ENCODE assay signal across 1 cellular context in genomic region chr18:1388468-1388867, GRCh38.
DNase-seq lines count a peak whose midpoint lies in the region; ATAC-seq, FAIRE-seq and TF ChIP-seq lines count a peak whose summit lies in the region.
"Not testable (repeated sequence)": the region's sequence is repeated elsewhere in the genome, so short reads cannot be mapped to it uniquely, and the experiment has no call there.

No MANE protein-coding gene starts in this region.

- DNase-seq in K562 (ENCODE audit: extremely low read depth in 1 of 4, low spot score in 3 of 4), result not testable (repeated sequence)

- not testable (repeated sequence) for BruUV-seq in K562 (replicated peaks; lab: Mats Ljungman, UMichigan)

- TF ChIP-seq POLR2A in K562 (conservative IDR thresholded peaks at IDR 0.05), result not testable (repeated sequence)

- not testable (repeated sequence) for FAIRE-seq in K562 (lab: Jason Lieb, UNC)

- intact Hi-C loops in K562 (cut with micrococcal nuclease), result not testable (repeated sequence)

- ATAC-seq in K562, result not testable (repeated sequence)

- H3K4me2 ChIP-seq in K562 (ENCODE audit: insufficient read depth, low read length), result not testable (repeated sequence)

- H4K20me1 ChIP-seq in K562 (replicated peaks; ENCODE audit: control insufficient read depth, insufficient read depth, low read length), result not testable (repeated sequence)

- H3K79me2 ChIP-seq in K562 (ENCODE audit: control insufficient read depth, insufficient read depth, low read length), result peaks cover 85% of the 10 kb centered on the region

- H3K36me3 ChIP-seq in K562 (ENCODE audit: control insufficient read depth, insufficient read depth, low read length), result not testable (repeated sequence)

- not testable (repeated sequence) for TF ChIP-seq CTCF in K562 (IDR thresholded peaks at IDR 0.05 in 2 of 3, conservative IDR thresholded peaks at IDR 0.05 in 1 of 3; ENCODE audit: insufficient read depth in 2 of 3, low read depth in 1 of 3, low read length in 3 of 3)

- not testable (repeated sequence) for H3K4me3 ChIP-seq in K562

- not testable (repeated sequence) for H3K9me1 ChIP-seq in K562 (ENCODE audit: control insufficient read depth, insufficient read depth, low read length)

- not testable (repeated sequence) for H3K27ac ChIP-seq in K562 (ENCODE audit: extremely low read depth, low read depth, low read length)

- not testable (repeated sequence) for TF ChIP-seq RAD21 in K562 (CRISPR knock-in tag; conservative IDR thresholded peaks at IDR 0.05 in 1 of 2, IDR thresholded peaks at IDR 0.05 in 1 of 2)

- not testable (repeated sequence) for H3K4me1 ChIP-seq in K562 (replicated peaks in 1 of 2; ENCODE audit: control insufficient read depth in 2 of 2, insufficient read depth in 2 of 2, low read length in 2 of 2)

- H3K9ac ChIP-seq in K562 (ENCODE audit: insufficient read depth in 1 of 2, low read depth in 2 of 2, low read length in 2 of 2), result not testable (repeated sequence)

- POLR2A ChIA-PET in K562 (lab: Yijun Ruan, JAX), result not testable (repeated sequence)

- H2AFZ ChIP-seq in K562 (ENCODE audit: low read depth, low read length), result not testable (repeated sequence)

- not testable (repeated sequence) for TF ChIP-seq EP300 in K562 (IDR thresholded peaks at IDR 0.05; ENCODE audit: low read length)

- CTCF ChIA-PET in K562 (lab: Yijun Ruan, JAX; ENCODE audit: low intra/inter-chr PET ratio), result not testable (repeated sequence)

- in situ Hi-C loops in K562 (cut with MboI), result not testable (repeated sequence)

- not testable (repeated sequence) for H3K27me3 ChIP-seq in K562 (ENCODE audit: control insufficient read depth in 2 of 2, insufficient read depth in 2 of 2, low read length in 2 of 2)

- not testable (repeated sequence) for H3K9me3 ChIP-seq in K562 (replicated peaks; ENCODE audit: control insufficient read depth, insufficient read depth, low read depth, low read length)

TF ChIP-seq in K562, 482 proteins besides CTCF, POLR2A, EP300 and RAD21:
- TF ChIP-seq, protein P1, sequence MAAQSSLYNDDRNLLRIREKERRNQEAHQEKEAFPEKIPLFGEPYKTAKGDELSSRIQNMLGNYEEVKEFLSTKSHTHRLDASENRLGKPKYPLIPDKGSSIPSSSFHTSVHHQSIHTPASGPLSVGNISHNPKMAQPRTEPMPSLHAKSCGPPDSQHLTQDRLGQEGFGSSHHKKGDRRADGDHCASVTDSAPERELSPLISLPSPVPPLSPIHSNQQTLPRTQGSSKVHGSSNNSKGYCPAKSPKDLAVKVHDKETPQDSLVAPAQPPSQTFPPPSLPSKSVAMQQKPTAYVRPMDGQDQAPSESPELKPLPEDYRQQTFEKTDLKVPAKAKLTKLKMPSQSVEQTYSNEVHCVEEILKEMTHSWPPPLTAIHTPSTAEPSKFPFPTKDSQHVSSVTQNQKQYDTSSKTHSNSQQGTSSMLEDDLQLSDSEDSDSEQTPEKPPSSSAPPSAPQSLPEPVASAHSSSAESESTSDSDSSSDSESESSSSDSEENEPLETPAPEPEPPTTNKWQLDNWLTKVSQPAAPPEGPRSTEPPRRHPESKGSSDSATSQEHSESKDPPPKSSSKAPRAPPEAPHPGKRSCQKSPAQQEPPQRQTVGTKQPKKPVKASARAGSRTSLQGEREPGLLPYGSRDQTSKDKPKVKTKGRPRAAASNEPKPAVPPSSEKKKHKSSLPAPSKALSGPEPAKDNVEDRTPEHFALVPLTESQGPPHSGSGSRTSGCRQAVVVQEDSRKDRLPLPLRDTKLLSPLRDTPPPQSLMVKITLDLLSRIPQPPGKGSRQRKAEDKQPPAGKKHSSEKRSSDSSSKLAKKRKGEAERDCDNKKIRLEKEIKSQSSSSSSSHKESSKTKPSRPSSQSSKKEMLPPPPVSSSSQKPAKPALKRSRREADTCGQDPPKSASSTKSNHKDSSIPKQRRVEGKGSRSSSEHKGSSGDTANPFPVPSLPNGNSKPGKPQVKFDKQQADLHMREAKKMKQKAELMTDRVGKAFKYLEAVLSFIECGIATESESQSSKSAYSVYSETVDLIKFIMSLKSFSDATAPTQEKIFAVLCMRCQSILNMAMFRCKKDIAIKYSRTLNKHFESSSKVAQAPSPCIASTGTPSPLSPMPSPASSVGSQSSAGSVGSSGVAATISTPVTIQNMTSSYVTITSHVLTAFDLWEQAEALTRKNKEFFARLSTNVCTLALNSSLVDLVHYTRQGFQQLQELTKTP (IDR thresholded peaks at IDR 0.05; ENCODE audit: low read depth in 1 of 2, partially characterized antibody in 2 of 2), result peak in 1 of 2 experiments; percentile 98
- peak; percentile 56; the same call in 1 of the 2 replicates for TF ChIP-seq ZNF507 (tag; conservative IDR thresholded peaks at IDR 0.05)
